Comparison of ENCODE assay signal across 8 cellular contexts in genomic region chr6:158233214-158233795, GRCh38.
A peak's percentile ranks its signal among the peaks of the same experiment; 100 is the strongest.
DNase-seq lines count a peak whose midpoint lies in the region; ATAC-seq and TF ChIP-seq lines count a peak whose summit lies in the region.

No MANE protein-coding gene starts in this region.

- TF ChIP-seq CTCF in fibroblast of pulmonary artery (IDR thresholded peaks at IDR 0.05; ENCODE audit: low read length, missing control alignments) (no peak), psoas muscle (IDR thresholded peaks at IDR 0.05) (no peak)

- H3K36me3 ChIP-seq in psoas muscle (ENCODE audit: insufficient read depth in 1 of 2, low read depth in 1 of 2), result no peaks in the 10 kb centered on the region

- intact Hi-C loops in psoas muscle (cut with DNase I), result no loop called here

- peak overlapping the region; percentile 85 for H3K4me3 Mint-ChIP-seq in T-helper 2 cell treated with Interferon-gamma antibody and Interleukin-4, amounts not matched to agents 5 μg/mL and 100 μg/mL, for 36 hours
- H3K4me3 Mint-ChIP-seq in T-cell, result peak overlapping the region; percentile 87 to 95 (median 88)

- no peaks in the 10 kb centered on the region for H3K9me3 Mint-ChIP-seq in T-helper 2 cell treated with Interferon-gamma antibody and Interleukin-4, amounts not matched to agents 5 μg/mL and 100 μg/mL, for 36 hours
- H3K9me3 Mint-ChIP-seq in T-cell, result no peaks in the 10 kb centered on the region

- peaks cover 19% of the 10 kb centered on the region for H3K4me1 Mint-ChIP-seq in T-helper 2 cell treated with Interferon-gamma antibody and Interleukin-4, amounts not matched to agents 5 μg/mL and 100 μg/mL, for 36 hours (ENCODE audit: low read depth)
- H3K4me1 Mint-ChIP-seq in T-cell, result peaks cover 32 to 49% (median 46%) of the 10 kb centered on the region in 3 donors

- POLR2A ChIA-PET in T-cell (lab: Charles Lee), result no interaction called here

- DNase-seq in T-helper 2 cell treated with Interferon-gamma antibody and Interleukin-4, amounts not matched to agents 5 μg/mL and 100 μg/mL, for 36 hours (ENCODE audit: low spot score), result no peak
- no peak for DNase-seq in T-helper 2 cell
- DNase-seq in T-cell, result no peak
- DNase-seq in fibroblast of pulmonary artery (ENCODE audit: low read depth), result no peak
- DNase-seq in psoas muscle, result no peak
- DNase-seq in mesenteric fat pad (ENCODE audit: low spot score), result no peak

- H3K4me3 ChIP-seq in fibroblast of pulmonary artery (replicated peaks; ENCODE audit: low read depth, low read length) (peak overlapping the region; percentile 80), psoas muscle (peak overlapping the region; percentile 84)

- H3K27ac ChIP-seq in psoas muscle, result peak overlapping the region; percentile 84

- peaks cover 25% of the 10 kb centered on the region for H3K4me1 ChIP-seq in psoas muscle

- peaks cover 12% of the 10 kb centered on the region for H3K27me3 Mint-ChIP-seq in T-helper 2 cell treated with Interferon-gamma antibody and Interleukin-4, amounts not matched to agents 5 μg/mL and 100 μg/mL, for 36 hours (ENCODE audit: low read depth)
- H3K27me3 Mint-ChIP-seq in T-cell, result no peaks in the 10 kb centered on the region

- no peaks in the 10 kb centered on the region for H3K27me3 ChIP-seq in psoas muscle (ENCODE audit: insufficient read depth in 3 of 3, low read length in 2 of 3)

- CTCF ChIA-PET in T-cell (lab: Charles Lee), result interaction anchor here in 1 of 2 donors (0.6 to 1.1 kb wide), 4 partner anchors 9 to 780 kb away, joined by 3 to 5 read pairs (median 3); no protein-coding TSS in a partner anchor

- H3K27ac Mint-ChIP-seq in T-helper 2 cell treated with Interferon-gamma antibody and Interleukin-4, amounts not matched to agents 5 μg/mL and 100 μg/mL, for 36 hours, result peak overlapping the region; percentile 70
- peak overlapping the region; percentile 73 to 77 for H3K27ac Mint-ChIP-seq in T-cell

- no peaks in the 10 kb centered on the region for H3K9me3 ChIP-seq in psoas muscle

- peaks cover 4% of the 10 kb centered on the region for H3K36me3 Mint-ChIP-seq in T-helper 2 cell treated with Interferon-gamma antibody and Interleukin-4, amounts not matched to agents 5 μg/mL and 100 μg/mL, for 36 hours (ENCODE audit: low read depth)
- peaks cover 2% of the 10 kb centered on the region for H3K36me3 Mint-ChIP-seq in T-cell

- 31 to 41% (median 39%) methylated on average over 13 of the region's 13 CpGs for WGBS in psoas muscle, 3 donors

- peak in 2 of 4 experiments; percentile 12 to 26 for ATAC-seq in T-cell (replicated peaks in 1 of 4)
- peak in 2 of 4 donors; percentile 22 to 26 for ATAC-seq in psoas muscle
- ATAC-seq in GM21526 (IDR thresholded peaks at IDR 0.05; ENCODE audit: low FRiP score, unreplicated experiment), result no peak
- no peak for ATAC-seq in HG03521 (IDR thresholded peaks at IDR 0.05; ENCODE audit: unreplicated experiment)
